8 cellular contexts compared by ENCODE assay signal in genomic region chr4:57676394-57676793, GRCh38.
"Had no signal": no experiment of that assay in that cellular context is flagged by ENCODE, and none has a peak within 500 bp of the region (broad histone marks: within the 10 kb centered on the region; RNA-seq: fewer than 3 reads in every experiment).

No MANE protein-coding gene starts in this region.

- H3K4me3 ChIP-seq: GM12878 had no signal

- DNase-seq: GDM1, GF-D8 had no signal

- FAIRE-seq: G401.6, GM12878, GM12891, GM12892, GM18507, GM19239 had no signal

- ATAC-seq: GM12878 had no signal
